In genomic region chr2:14650066-14650465, GRCh38 we compare ENCODE assay signal across 8 cellular contexts. TPM values are rescaled to one million over a fixed set of nuclear protein-coding genes. Genes with fewer than 3 reads are reported as not detected.
"Had no signal": no experiment of that assay in that cellular context is flagged by ENCODE, and none has a peak within 500 bp of the region (broad histone marks: within the 10 kb centered on the region; RNA-seq: fewer than 3 reads in every experiment).

No MANE protein-coding gene starts in this region.

- ATAC-seq: HepG2, K562 had no signal

- H3K36me3 Mint-ChIP-seq: IgD-negative memory B cell had no signal

- H3K27me3 Mint-ChIP-seq: IgD-negative memory B cell had no signal

- H3K27ac Mint-ChIP-seq: IgD-negative memory B cell had no signal

- H3K4me1 Mint-ChIP-seq: IgD-negative memory B cell had no signal

- H3K27ac ChIP-seq: HL-60, KMS-11 had no signal

- DNase-seq: IMR-90, KBM-7, KG1 had no signal

- H3K4me3 Mint-ChIP-seq: IgD-negative memory B cell had no signal

RNA-seq across cellular contexts. Expression of gene LRATD1, which starts 17.5 kb away (rescaled TPM):
- total RNA-seq: HepG2 had no signal
